8 cellular contexts compared by ENCODE assay signal in genomic region chr18:48785091-48785614, GRCh38.
DNase-seq lines count a peak whose midpoint lies in the region; ATAC-seq lines count a peak whose summit lies in the region.

No MANE protein-coding gene starts in this region.

- H3K4me1 Mint-ChIP-seq in activated CD4-positive, alpha-beta T cell treated with anti-CD3 and anti-CD28 coated beads, Interleukin-2, amount 10 ng/mL, durations not matched to agents 24 days and 14 days, result peaks cover 15% of the 10 kb centered on the region

- ATAC-seq in HG02623 (IDR thresholded peaks at IDR 0.05; ENCODE audit: unreplicated experiment), result peak; percentile 78

- peak overlapping the region; percentile 9 for H3K4me3 Mint-ChIP-seq in activated CD4-positive, alpha-beta T cell treated with anti-CD3 and anti-CD28 coated beads, Interleukin-2, amount 10 ng/mL, durations not matched to agents 24 days and 14 days

- H3K36me3 Mint-ChIP-seq in activated CD4-positive, alpha-beta T cell treated with anti-CD3 and anti-CD28 coated beads, Interleukin-2, amount 10 ng/mL, durations not matched to agents 24 days and 14 days (ENCODE audit: low read depth), result peaks cover 3% of the 10 kb centered on the region

- intact Hi-C loops in activated CD4-positive, alpha-beta T cell treated with anti-CD3 and anti-CD28 coated beads, Interleukin-2, amount 10 ng/mL, durations not matched to agents 24 days and 14 days (cut with micrococcal nuclease), result no loop called here

- peaks cover 4% of the 10 kb centered on the region for H3K9me3 Mint-ChIP-seq in activated CD4-positive, alpha-beta T cell treated with anti-CD3 and anti-CD28 coated beads, Interleukin-2, amount 10 ng/mL, durations not matched to agents 24 days and 14 days

- H3K27ac Mint-ChIP-seq in activated CD4-positive, alpha-beta T cell treated with anti-CD3 and anti-CD28 coated beads, Interleukin-2, amount 10 ng/mL, durations not matched to agents 24 days and 14 days, result peak overlapping the region; percentile 68

- no peaks in the 10 kb centered on the region for H3K27me3 Mint-ChIP-seq in activated CD4-positive, alpha-beta T cell treated with anti-CD3 and anti-CD28 coated beads, Interleukin-2, amount 10 ng/mL, durations not matched to agents 24 days and 14 days

- DNase-seq in activated CD4-positive, alpha-beta T cell treated with anti-CD3 and anti-CD28 coated beads, Interleukin-2, amount 10 ng/mL, durations not matched to agents 24 days and 14 days, result no peak
- DNase-seq in activated CD4-positive, alpha-beta T cell treated with anti-CD3 and anti-CD28 coated beads, Interleukin-2, amount 50 U/mL, for 1 hour, result no peak
- DNase-seq in NOMO-1 treated with dmso at 0.1 percent for 144 hours (lab: John Stamatoyannopoulos, UW; ENCODE audit: unreplicated experiment) (peak; percentile 86), pons (ENCODE audit: low spot score) (peak; percentile 84), NCI-H82 (lab: John Stamatoyannopoulos, UW) (no peak), occipital lobe (lab: John Stamatoyannopoulos, UW) (no peak)
- DNase-seq in stimulated activated CD4-positive, alpha-beta T cell treated with anti-CD3 and anti-CD28 coated beads, Interleukin-2, amount 100 ng/mL, for 48 hours, result no peak

Comparison
In these comparisons a context has a peak if more than half of its experiments do, and no peak if none do; other contexts are left out.
1. DNase-seq: peak in NOMO-1 treated with dmso at 0.1 percent for 144 hours (single experiment) and pons (single experiment); none in activated CD4-positive, alpha-beta T cell treated with anti-CD3 and anti-CD28 coated beads, Interleukin-2, amount 10 ng/mL, durations not matched to agents 24 days and 14 days (single experiment), activated CD4-positive, alpha-beta T cell treated with anti-CD3 and anti-CD28 coated beads, Interleukin-2, amount 50 U/mL, for 1 hour (single experiment), NCI-H82 (single experiment), stimulated activated CD4-positive, alpha-beta T cell treated with anti-CD3 and anti-CD28 coated beads, Interleukin-2, amount 100 ng/mL, for 48 hours (0 of 2) and occipital lobe (single experiment).